In the genomic region with DNA sequence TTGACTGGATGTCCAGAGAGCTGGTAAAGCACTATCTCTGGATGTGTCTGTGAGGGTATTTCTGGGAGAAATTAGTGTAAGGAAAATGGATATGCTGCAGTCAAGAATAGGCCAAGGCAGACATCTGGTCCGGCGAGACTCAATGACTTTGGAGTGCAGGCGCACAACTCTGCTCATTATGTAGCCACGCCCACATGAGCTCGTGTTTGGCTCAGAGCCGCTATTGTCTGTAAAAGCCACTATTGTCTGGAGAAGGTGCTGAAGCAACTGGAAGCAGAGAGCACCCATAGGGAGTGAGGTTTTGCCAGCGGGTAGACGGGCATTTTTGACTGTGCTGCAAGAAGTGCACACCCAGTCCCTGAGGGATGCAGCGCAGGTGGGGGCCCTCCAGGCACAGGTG, we compare ENCODE assay signal across 17 cellular contexts.
A peak's percentile ranks its signal among the peaks of the same experiment; 100 is the strongest.
DNase-seq lines count a peak whose midpoint lies in the region; TF ChIP-seq lines count a peak whose summit lies in the region.
"Had no signal": no experiment of that assay in that cellular context is flagged by ENCODE, and none has a peak within 500 bp of the region (broad histone marks: within the 10 kb centered on the region; RNA-seq: fewer than 3 reads in every experiment).

No MANE protein-coding gene starts in this region.

- H3K4me3 Mint-ChIP-seq in nephron progenitor cell, result no peak overlapping the region
- H3K4me3 Mint-ChIP-seq: CD4-positive, CD25-positive, alpha-beta regulatory T cell; HFFc6 had no signal

- TF ChIP-seq CTCF in BE2C (IDR thresholded peaks at IDR 0.05; ENCODE audit: low read depth, low read length), result no peak
- TF ChIP-seq CTCF in nephron progenitor cell (IDR thresholded peaks at IDR 0.05), result no peak
- TF ChIP-seq CTCF in transverse colon (IDR thresholded peaks at IDR 0.05), result no peak
- no peak for TF ChIP-seq CTCF in adrenal gland (IDR thresholded peaks at IDR 0.05)

- intact Hi-C loops in transverse colon (cut with DNase I; ENCODE audit: low total_unique reads), result no loop called here
- intact Hi-C loops in adrenal gland (cut with DNase I), result no loop called here

- H3K27ac Mint-ChIP-seq in nephron progenitor cell, result no peak overlapping the region
- H3K27ac Mint-ChIP-seq: CD4-positive, CD25-positive, alpha-beta regulatory T cell; HFFc6 had no signal

- in situ Hi-C loops in transverse colon (cut with MboI; ENCODE audit: low pct_ligation_motif_present in 1 of 4, low pct_unique_long_range_greater_than_20kb in 1 of 4, low sequenced_read_pairs in 3 of 4), result no loop called here

- H3K4me3 ChIP-seq in BE2C (ENCODE audit: low read depth, low read length) (no peak overlapping the region), transverse colon (no peak overlapping the region), adrenal gland (no peak overlapping the region)
- H3K4me3 ChIP-seq: K562, SK-N-MC had no signal

- H3K27ac ChIP-seq in transverse colon (no peak overlapping the region), adrenal gland (no peak overlapping the region)
- H3K27ac ChIP-seq: SK-N-MC had no signal

- 62 to 78% methylated on average over 5 to 9 of the region's 9 CpGs for whole genome bisulfite sequencing in transverse colon (ENCODE audit: low coverage in 1 of 2), 2 donors
- WGBS in adrenal gland, 4 donors, result 86 to 90% (median 88%) methylated on average over 9 of the region's 9 CpGs

- no peaks in the 10 kb centered on the region for H3K36me3 Mint-ChIP-seq in nephron progenitor cell (ENCODE audit: low read depth)
- H3K36me3 Mint-ChIP-seq: CD4-positive, CD25-positive, alpha-beta regulatory T cell had no signal

- H3K36me3 ChIP-seq in BE2C (no peaks in the 10 kb centered on the region), transverse colon (no peaks in the 10 kb centered on the region), adrenal gland (replicated peaks in 1 of 2) (no peaks in the 10 kb centered on the region)

- no peaks in the 10 kb centered on the region for H3K4me1 Mint-ChIP-seq in nephron progenitor cell
- H3K4me1 Mint-ChIP-seq: CD4-positive, CD25-positive, alpha-beta regulatory T cell had no signal

- H3K9me3 ChIP-seq in BE2C, result no peaks in the 10 kb centered on the region
- H3K9me3 ChIP-seq in transverse colon, result no peaks in the 10 kb centered on the region
- H3K9me3 ChIP-seq in adrenal gland (replicated peaks in 1 of 3), result no peaks in the 10 kb centered on the region

- H3K27me3 ChIP-seq in BE2C (no peaks in the 10 kb centered on the region), transverse colon (no peaks in the 10 kb centered on the region), adrenal gland (no peaks in the 10 kb centered on the region)

- peaks cover 25% of the 10 kb centered on the region for H3K27me3 Mint-ChIP-seq in nephron progenitor cell (ENCODE audit: low read depth, poor library complexity)
- H3K27me3 Mint-ChIP-seq: CD4-positive, CD25-positive, alpha-beta regulatory T cell had no signal

- H3K4me1 ChIP-seq in BE2C (peaks cover 5% of the 10 kb centered on the region; the same call in 1 of the 2 replicates), transverse colon (no peaks in the 10 kb centered on the region), adrenal gland (replicated peaks in 1 of 2) (no peaks in the 10 kb centered on the region)

- H3K9me3 Mint-ChIP-seq in nephron progenitor cell, result peaks cover 12% of the 10 kb centered on the region

- TF ChIP-seq POLR2A in transverse colon (IDR thresholded peaks at IDR 0.05) (no peak), adrenal gland (IDR thresholded peaks at IDR 0.05) (no peak)

- DNase-seq in BE2C (peak; percentile 79), NCI-H2171 (lab: John Stamatoyannopoulos, UW) (peak; percentile 56), globus pallidus (ENCODE audit: low spot score) (peak; percentile 82), occipital lobe (lab: John Stamatoyannopoulos, UW) (peak; percentile 36), nephron progenitor cell (no peak), transverse colon (no peak), adrenal gland (no peak)
- DNase-seq in activated T-cell treated with anti-CD3 and anti-CD28 coated beads, Interleukin-2, amount 50 U/mL, for 1 hour, result no peak
- DNase-seq: CD4-positive, CD25-positive, alpha-beta regulatory T cell; DMS79 treated with DMSO at 0.1 percent for 48 hours; GDM1; GOT3; HFFc6; NCI-H1048; NCI-H146 had no signal

- no peak for TF ChIP-seq EP300 in transverse colon (IDR thresholded peaks at IDR 0.05; ENCODE audit: low read depth)

Comparison
In these comparisons a context has a peak if more than half of its experiments do, and no peak if none do; other contexts are left out.
1. DNase-seq: peak in BE2C (single experiment), NCI-H2171 (single experiment), globus pallidus (single experiment) and occipital lobe (single experiment); none in activated T-cell treated with anti-CD3 and anti-CD28 coated beads, Interleukin-2, amount 50 U/mL, for 1 hour (single experiment), nephron progenitor cell (single experiment), transverse colon (single experiment) and adrenal gland (0 of 7).